8 cellular contexts compared by ENCODE assay signal in the genomic region with DNA sequence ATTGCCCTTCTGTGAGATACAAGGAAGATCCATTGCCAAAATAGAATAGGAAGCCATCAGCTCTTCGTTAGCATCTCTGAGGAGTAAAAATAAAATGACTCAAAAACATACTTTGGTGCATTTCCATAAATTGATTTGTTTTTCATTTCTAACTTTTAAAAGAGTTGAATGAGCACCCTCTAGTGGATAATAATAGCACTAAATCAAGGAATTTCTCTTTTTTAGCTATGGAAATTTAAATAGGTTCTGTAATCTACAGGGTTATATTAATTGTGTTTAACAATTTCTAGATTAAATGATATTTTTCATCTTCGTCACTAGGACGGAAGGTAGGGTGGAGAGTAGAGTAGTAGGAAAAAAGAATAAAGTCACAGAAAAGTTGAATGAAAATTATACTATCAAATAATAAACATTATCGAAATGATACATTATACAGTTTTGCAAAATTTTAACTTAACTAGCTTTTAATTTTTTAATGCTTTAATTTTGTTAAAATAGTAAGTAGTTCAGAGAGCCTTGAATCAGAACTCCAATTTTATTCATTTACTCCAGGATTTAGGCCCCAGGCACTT. TPM values are rescaled to one million over a fixed set of nuclear protein-coding genes. Genes with fewer than 3 reads are reported as not detected.
DNase-seq lines count a peak whose midpoint lies in the region; ATAC-seq and TF ChIP-seq lines count a peak whose summit lies in the region.

No MANE protein-coding gene starts in this region.

- H2AFZ ChIP-seq in neural cell (ENCODE audit: low read depth, low read length) = no peak overlapping the region

- H3K9me3 ChIP-seq in neural cell (ENCODE audit: low read length) = no peaks in the 10 kb centered on the region

- no peaks in the 10 kb centered on the region for H3F3A ChIP-seq in neural cell (ENCODE audit: insufficient read depth, low read length, poor library complexity, severe bottlenecking)

- H4K20me1 ChIP-seq in neural cell (ENCODE audit: insufficient read depth) = no peaks in the 10 kb centered on the region

- peak; percentile 68 for TF ChIP-seq RAD21 in neural cell (conservative IDR thresholded peaks at IDR 0.05)

- H3K27me3 ChIP-seq in neural cell (ENCODE audit: insufficient read depth, low read depth, low read length) = no peaks in the 10 kb centered on the region

- ATAC-seq in GM21528 (IDR thresholded peaks at IDR 0.05; ENCODE audit: low FRiP score, unreplicated experiment) = no peak
- no peak for ATAC-seq in GM19035 (IDR thresholded peaks at IDR 0.05; ENCODE audit: unreplicated experiment)

- DNase-seq in NCI-H146 (lab: John Stamatoyannopoulos, UW) (peak; percentile 16), NCI-H146 treated with DMSO at 0.1 percent for 48 hours (lab: John Stamatoyannopoulos, UW; ENCODE audit: unreplicated experiment) (no peak), NCI-H1048 (lab: John Stamatoyannopoulos, UW) (peak; percentile 28), cerebellar cortex (ENCODE audit: low spot score) (peak; percentile 30)
- no peak for DNase-seq in activated effector memory CD4-positive, alpha-beta T cell treated with anti-CD3 and anti-CD28 coated beads, Interleukin-2, amount 50 U/mL, for 16 hours

- H3K27ac ChIP-seq in neural cell (ENCODE audit: low read length) = no peak overlapping the region

- no peak overlapping the region for H3K9ac ChIP-seq in neural cell (ENCODE audit: low read length)

- H3K36me3 ChIP-seq in neural cell (ENCODE audit: insufficient read depth, low read length) = peaks cover 6% of the 10 kb centered on the region

- no peak overlapping the region for H3K4me2 ChIP-seq in neural cell (ENCODE audit: low read length)

- no peaks in the 10 kb centered on the region for H3K9me2 ChIP-seq in neural cell (ENCODE audit: insufficient read depth, low read length)

- no peak overlapping the region for H3K4me3 ChIP-seq in neural cell (ENCODE audit: low read length)

- peaks cover 25% of the 10 kb centered on the region for H3K79me2 ChIP-seq in neural cell (replicated peaks; ENCODE audit: insufficient read depth, low read length)

- peak; percentile 70 for TF ChIP-seq CTCF in neural cell (IDR thresholded peaks at IDR 0.05; ENCODE audit: poor library complexity, severe bottlenecking)

- TF ChIP-seq EP300 in neural cell (conservative IDR thresholded peaks at IDR 0.05; ENCODE audit: poor library complexity, severe bottlenecking) = no peak

TF ChIP-seq in neural cell, 6 proteins besides CTCF, POLR2A, EP300 and RAD21:
- no peak for TF ChIP-seq EZH2 (IDR thresholded peaks at IDR 0.05; ENCODE audit: borderline replicate concordance, insufficient read depth, low read length, poor library complexity, severe bottlenecking)
- peak; percentile 63 for TF ChIP-seq SMC3 (conservative IDR thresholded peaks at IDR 0.05; ENCODE audit: poor library complexity)
- TF ChIP-seq, protein P1, sequence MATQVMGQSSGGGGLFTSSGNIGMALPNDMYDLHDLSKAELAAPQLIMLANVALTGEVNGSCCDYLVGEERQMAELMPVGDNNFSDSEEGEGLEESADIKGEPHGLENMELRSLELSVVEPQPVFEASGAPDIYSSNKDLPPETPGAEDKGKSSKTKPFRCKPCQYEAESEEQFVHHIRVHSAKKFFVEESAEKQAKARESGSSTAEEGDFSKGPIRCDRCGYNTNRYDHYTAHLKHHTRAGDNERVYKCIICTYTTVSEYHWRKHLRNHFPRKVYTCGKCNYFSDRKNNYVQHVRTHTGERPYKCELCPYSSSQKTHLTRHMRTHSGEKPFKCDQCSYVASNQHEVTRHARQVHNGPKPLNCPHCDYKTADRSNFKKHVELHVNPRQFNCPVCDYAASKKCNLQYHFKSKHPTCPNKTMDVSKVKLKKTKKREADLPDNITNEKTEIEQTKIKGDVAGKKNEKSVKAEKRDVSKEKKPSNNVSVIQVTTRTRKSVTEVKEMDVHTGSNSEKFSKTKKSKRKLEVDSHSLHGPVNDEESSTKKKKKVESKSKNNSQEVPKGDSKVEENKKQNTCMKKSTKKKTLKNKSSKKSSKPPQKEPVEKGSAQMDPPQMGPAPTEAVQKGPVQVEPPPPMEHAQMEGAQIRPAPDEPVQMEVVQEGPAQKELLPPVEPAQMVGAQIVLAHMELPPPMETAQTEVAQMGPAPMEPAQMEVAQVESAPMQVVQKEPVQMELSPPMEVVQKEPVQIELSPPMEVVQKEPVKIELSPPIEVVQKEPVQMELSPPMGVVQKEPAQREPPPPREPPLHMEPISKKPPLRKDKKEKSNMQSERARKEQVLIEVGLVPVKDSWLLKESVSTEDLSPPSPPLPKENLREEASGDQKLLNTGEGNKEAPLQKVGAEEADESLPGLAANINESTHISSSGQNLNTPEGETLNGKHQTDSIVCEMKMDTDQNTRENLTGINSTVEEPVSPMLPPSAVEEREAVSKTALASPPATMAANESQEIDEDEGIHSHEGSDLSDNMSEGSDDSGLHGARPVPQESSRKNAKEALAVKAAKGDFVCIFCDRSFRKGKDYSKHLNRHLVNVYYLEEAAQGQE (IDR thresholded peaks at IDR 0.05; ENCODE audit: borderline replicate concordance) = no peak
- TF ChIP-seq MXI1 (conservative IDR thresholded peaks at IDR 0.05; ENCODE audit: poor library complexity, severe bottlenecking) = no peak
- no peak for TF ChIP-seq POLR2AphosphoS5 (IDR thresholded peaks at IDR 0.05)
- no peak for TF ChIP-seq TAF1 (IDR thresholded peaks at IDR 0.05; ENCODE audit: low read depth)

RNA-seq across cellular contexts. Expression of a gene that starts 6.5 kb away (rescaled TPM):
- 10.8 and 13.5 TPM in 2 replicates for polyA plus RNA-seq in neural cell
- polyA minus RNA-seq in neural cell = 29.7 and 40.2 TPM in 2 replicates

RNA-seq across cellular contexts. Expression of a gene that starts 6.6 kb away (rescaled TPM):
- 5.6 and 7.4 TPM in 2 replicates for polyA plus RNA-seq in neural cell
- polyA minus RNA-seq in neural cell = 11.7 and 13.8 TPM in 2 replicates

RNA-seq across cellular contexts. Expression of a gene that starts 40.9 kb away (rescaled TPM):
- polyA plus RNA-seq in neural cell = not detected in 2 replicates
- not detected in 2 replicates for polyA minus RNA-seq in neural cell

Comparison
In these comparisons a context has a peak if more than half of its experiments do, and no peak if none do; other contexts are left out.
1. DNase-seq: peak in NCI-H146 (single experiment), NCI-H1048 (single experiment) and cerebellar cortex (single experiment); none in NCI-H146 treated with DMSO at 0.1 percent for 48 hours (single experiment) and activated effector memory CD4-positive, alpha-beta T cell treated with anti-CD3 and anti-CD28 coated beads, Interleukin-2, amount 50 U/mL, for 16 hours (single experiment).